8 cellular contexts compared by ENCODE assay signal in genomic region chr5:40879163-40879942, GRCh38. TPM values are rescaled to one million over a fixed set of nuclear protein-coding genes. Genes with fewer than 3 reads are reported as not detected.
DNase-seq lines count a peak whose midpoint lies in the region; ATAC-seq and TF ChIP-seq lines count a peak whose summit lies in the region.

No MANE protein-coding gene starts in this region.

- intact Hi-C loops in prostate gland (cut with DNase I) = no loop called here
- intact Hi-C loops in activated CD4-positive, alpha-beta memory T cell treated with anti-CD3 and anti-CD28 coated beads for 36 hours (cut with micrococcal nuclease) = loop anchor here (1.0 to 5.0 kb wide), 8 partner anchors 37 to 1301 kb away; partner anchors contain the start of genes CARD6 and TTC33

- peaks cover 4% of the 10 kb centered on the region for H3K4me1 Mint-ChIP-seq in activated CD4-positive, alpha-beta memory T cell treated with anti-CD3 and anti-CD28 coated beads for 36 hours (ENCODE audit: low read depth)

- TF ChIP-seq POLR2A in erythroblast (IDR thresholded peaks at IDR 0.05; ENCODE audit: low read length) (no peak), prostate gland (IDR thresholded peaks at IDR 0.05) (no peak)

- H3K27me3 Mint-ChIP-seq in activated CD4-positive, alpha-beta memory T cell treated with anti-CD3 and anti-CD28 coated beads for 36 hours = peaks cover 1% of the 10 kb centered on the region

- H3K27me3 ChIP-seq in RWPE2 (ENCODE audit: insufficient read depth, poor library complexity, severe bottlenecking) (no peaks in the 10 kb centered on the region), prostate gland (replicated peaks; ENCODE audit: insufficient read depth) (no peaks in the 10 kb centered on the region)

- WGBS in prostate gland = 33% methylated on average over 10 of the region's 10 CpGs

- H3K9me3 ChIP-seq in RWPE2 (ENCODE audit: severe bottlenecking) (peaks cover 12% of the 10 kb centered on the region), prostate gland (no peaks in the 10 kb centered on the region)

- peak; percentile 27 for TF ChIP-seq CTCF in GM12864 (IDR thresholded peaks at IDR 0.05; ENCODE audit: low read depth, low read length, missing control alignments)
- peak; percentile 89 for TF ChIP-seq CTCF in RWPE2 (IDR thresholded peaks at IDR 0.05; ENCODE audit: poor library complexity, severe bottlenecking)
- TF ChIP-seq CTCF in prostate gland (IDR thresholded peaks at IDR 0.05) = peak in 3 of 4 experiments; percentile 58 to 64 (median 62)

- H3K27ac ChIP-seq in RWPE2 (ENCODE audit: poor library complexity, severe bottlenecking) (no peak overlapping the region), prostate gland (no peak overlapping the region)

- no peak overlapping the region for H3K4me3 Mint-ChIP-seq in activated CD4-positive, alpha-beta memory T cell treated with anti-CD3 and anti-CD28 coated beads for 36 hours

- H3K27ac Mint-ChIP-seq in activated CD4-positive, alpha-beta memory T cell treated with anti-CD3 and anti-CD28 coated beads for 36 hours = no peak overlapping the region

- POLR2A ChIA-PET in activated CD4-positive, alpha-beta memory T cell treated with anti-CD3 and anti-CD28 coated beads for 36 hours (lab: Charles Lee) = no interaction called here

- no peak overlapping the region for H3K4me3 ChIP-seq in GM12864 (ENCODE audit: low read depth, low read length)
- no peak overlapping the region for H3K4me3 ChIP-seq in RWPE2 (ENCODE audit: severe bottlenecking)
- no peak overlapping the region for H3K4me3 ChIP-seq in prostate gland

- peaks cover 15% of the 10 kb centered on the region for H3K9me3 Mint-ChIP-seq in activated CD4-positive, alpha-beta memory T cell treated with anti-CD3 and anti-CD28 coated beads for 36 hours

- H3K4me1 ChIP-seq in RWPE2 (ENCODE audit: insufficient read depth, poor library complexity, severe bottlenecking) (no peaks in the 10 kb centered on the region), prostate gland (replicated peaks) (no peaks in the 10 kb centered on the region)

- peaks cover 8% of the 10 kb centered on the region for H3K36me3 Mint-ChIP-seq in activated CD4-positive, alpha-beta memory T cell treated with anti-CD3 and anti-CD28 coated beads for 36 hours

- DNase-seq in GM12864 (ENCODE audit: low read depth) (no peak), KG1 (lab: John Stamatoyannopoulos, UW) (peak; percentile 6), RWPE2 (ENCODE audit: low spot score) (no peak), erythroblast (lab: John Stamatoyannopoulos, UW) (peak; percentile 13 to 49), prostate gland (ENCODE audit: low spot score) (no peak)
- DNase-seq in activated effector memory CD4-positive, alpha-beta T cell treated with Interleukin-2 at 50 U/mL for 16 hours = no peak
- no peak for DNase-seq in activated CD4-positive, alpha-beta memory T cell treated with anti-CD3 and anti-CD28 coated beads for 36 hours

- CTCF ChIA-PET in activated CD4-positive, alpha-beta memory T cell treated with anti-CD3 and anti-CD28 coated beads for 36 hours (lab: Charles Lee) = interaction anchor here (0.7 to 1.4 kb wide), 7 partner anchors 12 to 722 kb away, joined by 3 to 7 read pairs (median 3); partner anchors contain the start of gene CARD6

- H3K36me3 ChIP-seq in RWPE2 (ENCODE audit: low read depth) (no peaks in the 10 kb centered on the region), prostate gland (no peaks in the 10 kb centered on the region)

- ATAC-seq in RWPE2 (ENCODE audit: low read depth) = peak; percentile 46; the same call in 1 of the 3 replicates
- no peak for ATAC-seq in GM19397 (IDR thresholded peaks at IDR 0.05; ENCODE audit: unreplicated experiment)

RNA-seq across cellular contexts. Expression of gene C7, which starts 29.9 kb away (rescaled TPM):
- total RNA-seq in prostate gland = 100 to 1,000 TPM in 1 of 2 donors, 10 to 100 TPM in 1; 68.2 to 147 TPM
- total RNA-seq in activated CD4-positive, alpha-beta memory T cell treated with anti-CD3 and anti-CD28 coated beads for 36 hours = not detected

RNA-seq across cellular contexts. Expression of gene CARD6, which starts 38.2 kb away (rescaled TPM):
- 1 to 10 TPM; 1.3 to 5.4 TPM for total RNA-seq in prostate gland
- total RNA-seq in activated CD4-positive, alpha-beta memory T cell treated with anti-CD3 and anti-CD28 coated beads for 36 hours = 1 to 10 TPM; 1.4 to 1.7 TPM

RNA-seq across cellular contexts. Expression of gene RPL37, which starts 44.3 kb away (rescaled TPM):
- total RNA-seq in prostate gland = 100 to 1,000 TPM; 188 to 343 TPM
- 1,000 to 10,000 TPM; 1,815 to 1,873 TPM for total RNA-seq in activated CD4-positive, alpha-beta memory T cell treated with anti-CD3 and anti-CD28 coated beads for 36 hours

Comparison
In these comparisons a context has a peak if more than half of its experiments do, and no peak if none do; other contexts are left out.
1. DNase-seq: peak in KG1 (single experiment) and erythroblast (2 of 2); none in GM12864 (single experiment), RWPE2 (single experiment), prostate gland (single experiment), activated effector memory CD4-positive, alpha-beta T cell treated with Interleukin-2 at 50 U/mL for 16 hours (single experiment) and activated CD4-positive, alpha-beta memory T cell treated with anti-CD3 and anti-CD28 coated beads for 36 hours (single experiment).
2. CTCF ChIP-seq: peak in every context shown above with its lines; median percentile 89 in RWPE2; 62 in prostate gland; 27 in GM12864.
3. RNA of gene C7, which starts 29.9 kb away (total RNA-seq): 68.2 to 147 TPM in prostate gland; not detected in activated CD4-positive, alpha-beta memory T cell treated with anti-CD3 and anti-CD28 coated beads for 36 hours; every median in the first group is over 10 times any median in the second.
4. RNA of gene RPL37, which starts 44.3 kb away (total RNA-seq): 1,815 to 1,873 TPM in activated CD4-positive, alpha-beta memory T cell treated with anti-CD3 and anti-CD28 coated beads for 36 hours; 188 to 343 TPM in prostate gland; every median in the first group is over 4 times any median in the second.